1 cellular context compared by ENCODE assay signal in genomic region chr13:102773441-102774209, GRCh38.
TF ChIP-seq lines count a peak whose summit lies in the region.

Gene TEX30, minus strand, starts transcription at chr13:102773786. Its CDS starts 3,760 bp downstream, at chr13:102770026.

TF ChIP-seq in H1, 55 proteins besides CTCF, POLR2A, EP300 and RAD21:
- TF ChIP-seq RXRA (IDR thresholded peaks at IDR 0.05; ENCODE audit: insufficient read depth, low read depth, low read length) = no peak
- no peak for TF ChIP-seq SRF (IDR thresholded peaks at IDR 0.05; ENCODE audit: low read depth, low read length)
- TF ChIP-seq ASH2L (IDR thresholded peaks at IDR 0.05; ENCODE audit: low read length) = peak; percentile 73
- TF ChIP-seq POU5F1 (IDR thresholded peaks at IDR 0.05; ENCODE audit: low read depth, low read length) = no peak
- peak; percentile 88 for TF ChIP-seq TAF1 (IDR thresholded peaks at IDR 0.05; ENCODE audit: low read depth, low read length)
- TF ChIP-seq, protein P1, sequence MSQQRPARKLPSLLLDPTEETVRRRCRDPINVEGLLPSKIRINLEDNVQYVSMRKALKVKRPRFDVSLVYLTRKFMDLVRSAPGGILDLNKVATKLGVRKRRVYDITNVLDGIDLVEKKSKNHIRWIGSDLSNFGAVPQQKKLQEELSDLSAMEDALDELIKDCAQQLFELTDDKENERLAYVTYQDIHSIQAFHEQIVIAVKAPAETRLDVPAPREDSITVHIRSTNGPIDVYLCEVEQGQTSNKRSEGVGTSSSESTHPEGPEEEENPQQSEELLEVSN (IDR thresholded peaks at IDR 0.05) = peak; percentile 96
- TF ChIP-seq HDAC2 (IDR thresholded peaks at IDR 0.05; ENCODE audit: borderline replicate concordance in 1 of 2, low read depth in 2 of 2, low read length in 2 of 2) = peak in 1 of 2 experiments; percentile 76; a peak in 2 of 4 replicates
- no peak for TF ChIP-seq SIN3A (conservative IDR thresholded peaks at IDR 0.05 in 1 of 2, IDR thresholded peaks at IDR 0.05 in 1 of 2; ENCODE audit: low read depth in 1 of 2, low read length in 2 of 2)
- no peak for TF ChIP-seq EGR1 (IDR thresholded peaks at IDR 0.05; ENCODE audit: borderline replicate concordance, low read depth, low read length)
- TF ChIP-seq BCL11A (IDR thresholded peaks at IDR 0.05; ENCODE audit: low read depth in 2 of 2, low read length in 2 of 2) = no peak
- TF ChIP-seq SP2 (IDR thresholded peaks at IDR 0.05; ENCODE audit: low read length) = no peak
- TF ChIP-seq KDM4A (IDR thresholded peaks at IDR 0.05; ENCODE audit: low read depth, low read length, severe bottlenecking) = peak; percentile 92
- TF ChIP-seq FOSL1 (IDR thresholded peaks at IDR 0.05; ENCODE audit: insufficient read depth, low read depth, low read length) = no peak
- peak; percentile 71; the same call in 1 of the 2 replicates for TF ChIP-seq TBP (IDR thresholded peaks at IDR 0.05; ENCODE audit: low read depth, low read length)
- TF ChIP-seq HDAC6 (IDR thresholded peaks at IDR 0.05; ENCODE audit: low read depth, low read length) = no peak
- TF ChIP-seq CREB1 (IDR thresholded peaks at IDR 0.05) = peak; percentile 37; the same call in 1 of the 2 replicates
- TF ChIP-seq KDM5A (IDR thresholded peaks at IDR 0.05; ENCODE audit: low read length) = no peak
- TF ChIP-seq NRF1 (IDR thresholded peaks at IDR 0.05; ENCODE audit: low read depth, low read length) = peak; percentile 42
- TF ChIP-seq BACH1 (IDR thresholded peaks at IDR 0.05; ENCODE audit: low read length) = no peak
- TF ChIP-seq JUND (IDR thresholded peaks at IDR 0.05; ENCODE audit: low read length) = no peak
- TF ChIP-seq SP1 (IDR thresholded peaks at IDR 0.05; ENCODE audit: low read depth, low read length) = no peak
- no peak for TF ChIP-seq KDM1A (IDR thresholded peaks at IDR 0.05; ENCODE audit: borderline replicate concordance, low read length)
- TF ChIP-seq, protein P2, sequence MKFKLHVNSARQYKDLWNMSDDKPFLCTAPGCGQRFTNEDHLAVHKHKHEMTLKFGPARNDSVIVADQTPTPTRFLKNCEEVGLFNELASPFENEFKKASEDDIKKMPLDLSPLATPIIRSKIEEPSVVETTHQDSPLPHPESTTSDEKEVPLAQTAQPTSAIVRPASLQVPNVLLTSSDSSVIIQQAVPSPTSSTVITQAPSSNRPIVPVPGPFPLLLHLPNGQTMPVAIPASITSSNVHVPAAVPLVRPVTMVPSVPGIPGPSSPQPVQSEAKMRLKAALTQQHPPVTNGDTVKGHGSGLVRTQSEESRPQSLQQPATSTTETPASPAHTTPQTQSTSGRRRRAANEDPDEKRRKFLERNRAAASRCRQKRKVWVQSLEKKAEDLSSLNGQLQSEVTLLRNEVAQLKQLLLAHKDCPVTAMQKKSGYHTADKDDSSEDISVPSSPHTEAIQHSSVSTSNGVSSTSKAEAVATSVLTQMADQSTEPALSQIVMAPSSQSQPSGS (IDR thresholded peaks at IDR 0.05; ENCODE audit: low read length) = no peak
- no peak for TF ChIP-seq GABPA (IDR thresholded peaks at IDR 0.05; ENCODE audit: borderline replicate concordance, insufficient read depth, low read length)
- no peak for TF ChIP-seq JUN (IDR thresholded peaks at IDR 0.05; ENCODE audit: low read depth, low read length)
- no peak for TF ChIP-seq RFX5 (IDR thresholded peaks at IDR 0.05; ENCODE audit: borderline replicate concordance, low read depth, low read length)
- no peak for TF ChIP-seq SIRT6 (IDR thresholded peaks at IDR 0.05; ENCODE audit: low read length)
- no peak for TF ChIP-seq CHD7 (IDR thresholded peaks at IDR 0.05; ENCODE audit: insufficient replicate concordance, low read length)
- TF ChIP-seq SP4 (IDR thresholded peaks at IDR 0.05; ENCODE audit: low read length) = peak; percentile 46; the same call in 1 of the 2 replicates
- TF ChIP-seq NANOG (IDR thresholded peaks at IDR 0.05; ENCODE audit: insufficient read depth, low read depth, low read length, poor library complexity, severe bottlenecking) = no peak
- TF ChIP-seq CHD1 (IDR thresholded peaks at IDR 0.05; ENCODE audit: low read depth, low read length) = no peak
- no peak for TF ChIP-seq CHD2 (IDR thresholded peaks at IDR 0.05; ENCODE audit: low read length)
- TF ChIP-seq GTF2F1 (IDR thresholded peaks at IDR 0.05; ENCODE audit: borderline replicate concordance, low read depth, low read length) = peak; percentile 62; the same call in 1 of the 2 replicates
- no peak for TF ChIP-seq YY1 (IDR thresholded peaks at IDR 0.05; ENCODE audit: low read depth, low read length)
- peak; percentile 7; the same call in 1 of the 2 replicates for TF ChIP-seq SUZ12 (IDR thresholded peaks at IDR 0.05; ENCODE audit: low read length)
- peak; percentile 47; the same call in 1 of the 2 replicates for TF ChIP-seq RBBP5 (IDR thresholded peaks at IDR 0.05; ENCODE audit: borderline replicate concordance, low read depth, low read length)
- peak; percentile 98 for TF ChIP-seq MAX (IDR thresholded peaks at IDR 0.05)
- TF ChIP-seq PHF8 (conservative IDR thresholded peaks at IDR 0.05; ENCODE audit: low read depth, low read length) = peak; percentile 84
- TF ChIP-seq, protein P3, sequence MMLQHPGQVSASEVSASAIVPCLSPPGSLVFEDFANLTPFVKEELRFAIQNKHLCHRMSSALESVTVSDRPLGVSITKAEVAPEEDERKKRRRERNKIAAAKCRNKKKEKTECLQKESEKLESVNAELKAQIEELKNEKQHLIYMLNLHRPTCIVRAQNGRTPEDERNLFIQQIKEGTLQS (IDR thresholded peaks at IDR 0.05; ENCODE audit: insufficient read depth, low read depth, low read length) = no peak
- TF ChIP-seq CBX8 (IDR thresholded peaks at IDR 0.05; ENCODE audit: borderline replicate concordance, low read depth, low read length) = no peak
- TF ChIP-seq EZH2 (IDR thresholded peaks at IDR 0.05; ENCODE audit: low read depth, low read length, severe bottlenecking) = no peak
- no peak for TF ChIP-seq ZNF274 (IDR thresholded peaks at IDR 0.05; ENCODE audit: borderline replicate concordance, extremely low read depth, low read length)
- no peak for TF ChIP-seq CTBP2 (IDR thresholded peaks at IDR 0.05; ENCODE audit: borderline replicate concordance, insufficient read depth, insufficient read length, low read length)
- peak; percentile 76 for TF ChIP-seq POLR2AphosphoS5 (IDR thresholded peaks at IDR 0.05; ENCODE audit: low read depth, low read length)
